In the genomic region with DNA sequence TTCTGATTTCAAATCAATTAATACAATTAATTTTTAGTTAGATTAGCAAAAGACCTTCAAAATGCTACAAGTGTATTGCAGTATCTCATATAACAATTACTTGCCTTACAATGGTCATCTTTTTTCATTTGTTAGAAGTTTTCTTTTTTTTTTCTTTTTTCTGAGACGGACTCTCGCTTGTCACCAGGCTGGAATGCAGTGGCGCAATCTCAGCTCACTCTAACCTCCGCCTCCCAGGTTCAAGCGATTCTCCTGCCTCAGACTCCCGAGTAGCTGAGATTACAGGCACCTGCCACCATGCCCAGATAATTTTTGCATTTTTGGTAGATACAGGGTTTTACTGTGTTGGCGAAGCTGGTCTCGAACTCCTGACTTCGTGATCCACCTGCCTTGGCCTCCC, we compare ENCODE assay signal across 6 cellular contexts.
DNase-seq lines count a peak whose midpoint lies in the region; ATAC-seq and TF ChIP-seq lines count a peak whose summit lies in the region.
"Not testable (repeated sequence)": the region's sequence is repeated elsewhere in the genome, so short reads cannot be mapped to it uniquely, and the experiment has no call there.

No MANE protein-coding gene starts in this region.

- H3K23ac ChIP-seq in IMR-90 (ENCODE audit: low read depth, low read length) = not testable (repeated sequence)

- H2AFZ ChIP-seq in IMR-90 (replicated peaks; ENCODE audit: low read length, poor library complexity) = not testable (repeated sequence)

- not testable (repeated sequence) for H4K91ac ChIP-seq in IMR-90 (ENCODE audit: insufficient read depth, low read depth, low read length)

- CTCF ChIA-PET in IMR-90 (lab: Yijun Ruan, JAX) = not testable (repeated sequence)
- CTCF ChIA-PET in MCF 10A (lab: Yijun Ruan, JAX) = interaction anchor here (0.7 kb wide), 1 partner anchor 52 kb away, joined by 3 read pairs; no protein-coding TSS in a partner anchor

- peak; percentile 10 for DNase-seq in EH (ENCODE audit: low read depth)
- not testable (repeated sequence) for DNase-seq in IMR-90
- DNase-seq in amniotic epithelial cell (ENCODE audit: low read depth) = peak; percentile 40
- DNase-seq in MCF 10A (ENCODE audit: unreplicated experiment) = peak; percentile 27
- peak; percentile 20 for DNase-seq in fibroblast of mammary gland (ENCODE audit: low read depth)
- DNase-seq in islet precursor cell = peak; percentile 22

- not testable (repeated sequence) for H3K4me3 ChIP-seq in IMR-90 (ENCODE audit: insufficient read depth, low read depth, low read length); fibroblast of mammary gland (ENCODE audit: control insufficient read depth, low read depth, low read length)

- dilution Hi-C loops in IMR-90 (cut with HindIII; ENCODE audit: low sequenced_read_pairs, unreplicated experiment) = not testable (repeated sequence)

- no CpG with 5 or more reads among the region's 9 CpGs for WGBS in IMR-90 (ENCODE audit: extremely low coverage in 2 of 2, insufficient read length in 1 of 2), 2 experiments

- not testable (repeated sequence) for H2BK120ac ChIP-seq in IMR-90 (ENCODE audit: low read depth, low read length)

- H3K4ac ChIP-seq in IMR-90 (ENCODE audit: low read depth, low read length) = not testable (repeated sequence)

- H3K36me3 Mint-ChIP-seq in MCF 10A (ENCODE audit: insufficient read depth, unreplicated experiment) = not testable (repeated sequence)

- not testable (repeated sequence) for TF ChIP-seq POLR2A in IMR-90 (IDR thresholded peaks at IDR 0.05; ENCODE audit: low read depth, low read length)

- H3K9ac ChIP-seq in IMR-90 (ENCODE audit: low read depth, low read length) = not testable (repeated sequence)

- H3K27ac Mint-ChIP-seq in MCF 10A (ENCODE audit: low read depth, unreplicated experiment) = not testable (repeated sequence)

- not testable (repeated sequence) for TF ChIP-seq RAD21 in IMR-90 (IDR thresholded peaks at IDR 0.05; ENCODE audit: low read length)

- H3K9me3 Mint-ChIP-seq in MCF 10A (ENCODE audit: unreplicated experiment) = not testable (repeated sequence)

- not testable (repeated sequence) for H3K4me1 ChIP-seq in IMR-90 (ENCODE audit: control insufficient read depth, insufficient read depth, low read length)

- not testable (repeated sequence) for H2AK9ac ChIP-seq in IMR-90 (replicated peaks; ENCODE audit: low read depth, low read length, poor library complexity)

- not testable (repeated sequence) for H3K27ac ChIP-seq in IMR-90 (ENCODE audit: insufficient read depth, low read length)

- H3K14ac ChIP-seq in IMR-90 (replicated peaks; ENCODE audit: low read depth, low read length) = not testable (repeated sequence)

- not testable (repeated sequence) for H3K4me1 Mint-ChIP-seq in MCF 10A (ENCODE audit: insufficient read depth, unreplicated experiment)

- H3K27me3 ChIP-seq in IMR-90 (ENCODE audit: control insufficient read depth, insufficient read depth, low read length) = not testable (repeated sequence)

- H4K8ac ChIP-seq in IMR-90 (ENCODE audit: low read depth in 2 of 2, low read length in 2 of 2) = not testable (repeated sequence)

- H2AK5ac ChIP-seq in IMR-90 (ENCODE audit: low read depth, low read length) = not testable (repeated sequence)

- in situ Hi-C loops in IMR-90 (cut with MboI; ENCODE audit: low sequenced_read_pairs) = not testable (repeated sequence)

- BruUV-seq in IMR-90 (replicated peaks; lab: Mats Ljungman, UMichigan); MCF 10A (replicated peaks; lab: Mats Ljungman, UMichigan): not testable (repeated sequence)

- POLR2A ChIA-PET in IMR-90 (lab: Charles Lee; ENCODE audit: unreplicated experiment); MCF 10A (lab: Yijun Ruan, JAX): not testable (repeated sequence)

- not testable (repeated sequence) for H3K4me3 Mint-ChIP-seq in MCF 10A (ENCODE audit: unreplicated experiment)

- H3K56ac ChIP-seq in IMR-90 (ENCODE audit: extremely low read depth, insufficient read depth, low read length) = not testable (repeated sequence)

- not testable (repeated sequence) for H2BK15ac ChIP-seq in IMR-90 (ENCODE audit: low read depth, low read length)

- ATAC-seq in IMR-90 (ENCODE audit: low read depth) = not testable (repeated sequence)

- H2BK20ac ChIP-seq in IMR-90 (ENCODE audit: low read depth, low read length) = not testable (repeated sequence)

- H2BK5ac ChIP-seq in IMR-90 (ENCODE audit: low read depth, low read length, poor library complexity, severe bottlenecking) = not testable (repeated sequence)

- not testable (repeated sequence) for H3K27me3 Mint-ChIP-seq in MCF 10A (ENCODE audit: insufficient read depth, unreplicated experiment)

- not testable (repeated sequence) for H3K18ac ChIP-seq in IMR-90 (ENCODE audit: low read depth, low read length)

- intact Hi-C loops in IMR-90 (cut with micrococcal nuclease); MCF 10A (cut with micrococcal nuclease): not testable (repeated sequence)

- H3K9me3 ChIP-seq in IMR-90 (ENCODE audit: control insufficient read depth, insufficient read depth, low read length) = not testable (repeated sequence)

- not testable (repeated sequence) for H3K9me1 ChIP-seq in IMR-90 (ENCODE audit: insufficient read depth, low read length)

- TF ChIP-seq CTCF in IMR-90 (conservative IDR thresholded peaks at IDR 0.05; ENCODE audit: low read depth, low read length); MCF 10A (IDR thresholded peaks at IDR 0.05; ENCODE audit: unreplicated experiment); fibroblast of mammary gland (conservative IDR thresholded peaks at IDR 0.05; ENCODE audit: control insufficient read depth, insufficient read depth, low read depth, low read length): not testable (repeated sequence)

- not testable (repeated sequence) for H3K4me2 ChIP-seq in IMR-90 (ENCODE audit: low read depth, low read length)

- not testable (repeated sequence) for H4K5ac ChIP-seq in IMR-90 (ENCODE audit: low read depth, low read length)

- H4K20me1 ChIP-seq in IMR-90 (ENCODE audit: insufficient read depth, low read length) = not testable (repeated sequence)

- H3K36me3 ChIP-seq in IMR-90 (ENCODE audit: control insufficient read depth, insufficient read depth, low read length) = not testable (repeated sequence)

- not testable (repeated sequence) for H3K79me1 ChIP-seq in IMR-90 (ENCODE audit: low read depth in 1 of 2, low read length in 2 of 2)

TF ChIP-seq in IMR-90, 13 proteins besides CTCF, POLR2A, EP300 and RAD21:
- peak; percentile 45; the same call in 1 of the 2 replicates for TF ChIP-seq CEBPB (IDR thresholded peaks at IDR 0.05; ENCODE audit: low read depth, low read length)
